Comparison of ENCODE assay signal across 8 cellular contexts in the genomic region with DNA sequence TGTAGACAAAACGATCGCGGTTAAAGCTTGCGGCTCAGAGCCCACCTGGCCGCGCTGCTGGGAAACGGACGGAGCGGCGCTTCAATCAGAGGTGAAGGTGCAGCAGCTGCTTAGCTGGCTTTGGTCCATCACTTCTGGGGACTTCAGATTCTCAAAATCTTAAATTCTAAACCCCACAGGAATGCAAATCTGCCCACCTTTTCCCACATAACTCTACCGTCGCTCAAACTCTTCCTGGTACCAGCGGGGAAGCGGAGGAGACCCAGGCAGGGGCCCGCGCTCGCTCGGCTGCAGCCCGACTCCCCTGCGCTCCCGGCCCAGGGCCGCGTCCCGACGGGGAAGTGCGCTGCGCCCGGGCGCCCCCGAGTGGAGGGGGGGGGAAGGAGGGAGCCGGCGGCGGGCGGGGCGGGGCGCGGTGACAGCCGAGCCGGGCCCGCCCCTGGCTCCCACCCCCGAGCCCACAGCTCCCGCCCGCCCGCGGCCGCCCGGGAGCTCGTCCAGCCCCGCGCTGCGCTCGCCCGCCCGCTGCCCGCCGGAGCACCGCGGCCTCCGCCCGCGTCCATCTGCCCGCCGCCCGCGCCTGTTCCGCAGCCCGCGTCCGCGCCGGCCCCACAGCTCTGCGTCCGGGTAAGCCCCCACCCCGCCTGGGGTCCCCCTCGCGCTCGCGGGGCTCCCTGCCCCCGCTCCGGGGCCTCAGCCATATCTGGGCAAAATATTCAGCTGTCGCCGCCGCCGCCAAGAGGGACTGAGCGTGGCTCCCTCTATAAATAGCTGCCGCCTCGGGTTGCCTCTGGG. TPM values are rescaled to one million over a fixed set of nuclear protein-coding genes. Genes with fewer than 3 reads are reported as not detected.
DNase-seq lines count a peak whose midpoint lies in the region; ATAC-seq and TF ChIP-seq lines count a peak whose summit lies in the region.

A gene (plus strand): TSS at position 490 of the 795 bp plus-strand sequence. CDS start 22,523 bp downstream, outside the sequence.

- H2AK5ac ChIP-seq in trophoblast cell (ENCODE audit: low read length), result no peak within 1 kb of the TSS

- H4K12ac ChIP-seq in trophoblast cell (ENCODE audit: low read depth, low read length), result no peak within 1 kb of the TSS

- no peak within 1 kb of the TSS for H3K4ac ChIP-seq in trophoblast cell (ENCODE audit: low read depth, low read length)

- POLR2A ChIA-PET in Panc1 (lab: Charles Lee), result no interaction called here

- no peak within 1 kb of the TSS for H2BK12ac ChIP-seq in trophoblast cell (ENCODE audit: low read length)

- no peaks in the 10 kb centered on the region for H3K79me1 ChIP-seq in trophoblast cell (ENCODE audit: low read length)

- DNase-seq in COR-L47 (lab: John Stamatoyannopoulos, UW), result peak; percentile 62
- no peak for DNase-seq in Panc1 (ENCODE audit: low read depth, low spot score)
- DNase-seq in heart right ventricle, result peak; percentile 71 to 88
- DNase-seq in trophoblast cell, result peak in 1 of 2 donors; percentile 43
- DNase-seq in cerebellar nuclear complex (lab: John Stamatoyannopoulos, UW), result no peak

- H3K9me3 Mint-ChIP-seq in activated naive CD8-positive, alpha-beta T cell (ENCODE audit: low read depth), result no peaks in the 10 kb centered on the region

- no peaks in the 10 kb centered on the region for H3K9me3 ChIP-seq in Panc1 (ENCODE audit: control insufficient read depth, insufficient read depth, low read depth, low read length)
- H3K9me3 ChIP-seq in heart right ventricle, result no peaks in the 10 kb centered on the region
- peaks cover 7% of the 10 kb centered on the region for H3K9me3 ChIP-seq in trophoblast cell (ENCODE audit: insufficient read depth, low read depth, low read length)

- H3K36me3 ChIP-seq in Panc1 (ENCODE audit: control insufficient read depth, insufficient read depth, low read length) (peaks cover 3% of the 10 kb centered on the region; the same call in 1 of the 2 replicates), heart right ventricle (peaks cover 0 to 8% (median 5%) of the 10 kb centered on the region in 9 donors), trophoblast cell (ENCODE audit: control insufficient read depth in 1 of 2, insufficient read depth in 2 of 2, low read length in 2 of 2) (no peaks in the 10 kb centered on the region)

- peaks cover 5% of the 10 kb centered on the region for H3K27me3 ChIP-seq in Panc1 (ENCODE audit: control insufficient read depth, insufficient read depth, low read length)
- H3K27me3 ChIP-seq in heart right ventricle, result peaks cover 0 to 61% (median 8%) of the 10 kb centered on the region in 7 donors
- H3K27me3 ChIP-seq in trophoblast cell (ENCODE audit: insufficient read depth, low read length), result peaks cover 31% of the 10 kb centered on the region

- H3K4me1 ChIP-seq in Panc1 (ENCODE audit: control insufficient read depth, insufficient read depth, low read length), result no peaks in the 10 kb centered on the region
- H3K4me1 ChIP-seq in heart right ventricle, result peaks cover 9 to 58% (median 38%) of the 10 kb centered on the region in 9 donors
- peaks cover 0 to 9% of the 10 kb centered on the region in 2 experiments for H3K4me1 ChIP-seq in trophoblast cell (ENCODE audit: control insufficient read depth in 1 of 2, insufficient read depth in 2 of 2, low read length in 2 of 2)

- H3K79me2 ChIP-seq in trophoblast cell (ENCODE audit: control insufficient read depth, insufficient read depth, low read length, poor library complexity), result no peaks in the 10 kb centered on the region

- intact Hi-C loops in Panc1 (cut with micrococcal nuclease; ENCODE audit: unreplicated experiment), result no loop called here
- intact Hi-C loops in heart right ventricle (cut with DNase I), result loop anchor here in 6 of 10 donors (1.0 to 10.0 kb wide), 4 partner anchors 56 to 97 kb away; no protein-coding TSS in a partner anchor

- peak within 1 kb of the TSS; percentile 84 for H3K4me3 Mint-ChIP-seq in activated naive CD8-positive, alpha-beta T cell

- peak; percentile 70 for TF ChIP-seq CTCF in Panc1 (IDR thresholded peaks at IDR 0.05)
- TF ChIP-seq CTCF in heart right ventricle (IDR thresholded peaks at IDR 0.05), result peak in 4 of 9 donors; percentile 7 to 44 (median 37)

- no peak within 1 kb of the TSS for H4K8ac ChIP-seq in trophoblast cell (ENCODE audit: low read depth, low read length)

- no peak within 1 kb of the TSS for H3K23ac ChIP-seq in trophoblast cell (ENCODE audit: low read length)

- H2BK5ac ChIP-seq in trophoblast cell (ENCODE audit: low read depth, low read length, poor library complexity), result no peak within 1 kb of the TSS

- in situ Hi-C loops in Panc1 (cut with HindIII; ENCODE audit: low pct_unique_long_range_greater_than_20kb, low sequenced_read_pairs), result no loop called here

- H3K4me3 ChIP-seq in Panc1 (ENCODE audit: low read depth in 2 of 2, low read length in 2 of 2) (peak within 1 kb of the TSS; percentile 46 to 57), heart right ventricle (peak within 1 kb of the TSS; percentile 62 to 99 (median 84)), trophoblast cell (ENCODE audit: low read depth, low read length) (peak within 1 kb of the TSS; percentile 70)

- H3K27ac ChIP-seq in Panc1 (ENCODE audit: low read length), result no peak within 1 kb of the TSS
- H3K27ac ChIP-seq in heart right ventricle, result peak within 1 kb of the TSS; percentile 83 to 98 (median 93)
- H3K27ac ChIP-seq in trophoblast cell (ENCODE audit: low read depth, low read length), result no peak within 1 kb of the TSS

- H3K4me1 Mint-ChIP-seq in activated naive CD8-positive, alpha-beta T cell (ENCODE audit: low read depth), result peaks cover 11% of the 10 kb centered on the region

- H3K4me2 ChIP-seq in trophoblast cell (ENCODE audit: low read length), result peak within 1 kb of the TSS; percentile 98

- peak within 1 kb of the TSS; percentile 11 for H3K27ac Mint-ChIP-seq in activated naive CD8-positive, alpha-beta T cell

- H3K14ac ChIP-seq in trophoblast cell (ENCODE audit: low read length), result no peak within 1 kb of the TSS

- H4K91ac ChIP-seq in trophoblast cell (ENCODE audit: low read depth, low read length), result no peak within 1 kb of the TSS

- no peak within 1 kb of the TSS for H2AFZ ChIP-seq in trophoblast cell (ENCODE audit: insufficient read depth, low read length, poor library complexity)

- ATAC-seq in GM19452 (IDR thresholded peaks at IDR 0.05; ENCODE audit: unreplicated experiment), result peak; percentile 55
- peak; percentile 50 for ATAC-seq in HG03571 (IDR thresholded peaks at IDR 0.05; ENCODE audit: unreplicated experiment)
- peak; percentile 93 for ATAC-seq in Panc1
- peak; percentile 59 to 90 (median 70) for ATAC-seq in heart right ventricle

- no peak within 1 kb of the TSS for H3K9ac ChIP-seq in trophoblast cell (ENCODE audit: low read length)

- WGBS in heart right ventricle, 2 donors, result 1% methylated on average over 50 to 80 of the region's 87 CpGs
- no CpG with 5 or more reads among the region's 87 CpGs for WGBS in trophoblast cell (ENCODE audit: extremely low coverage, insufficient coverage, insufficient read length)

- CTCF ChIA-PET in Panc1 (lab: Charles Lee), result no interaction called here

- BruUV-seq in Panc1 (replicated peaks; lab: Mats Ljungman, UMichigan), result no TSS peak

- H3K27me3 Mint-ChIP-seq in activated naive CD8-positive, alpha-beta T cell, result peaks cover 42% of the 10 kb centered on the region

- H2BK120ac ChIP-seq in trophoblast cell (ENCODE audit: insufficient read depth, low read length, poor library complexity), result no peak within 1 kb of the TSS

- H3K36me3 Mint-ChIP-seq in activated naive CD8-positive, alpha-beta T cell, result peaks cover 8% of the 10 kb centered on the region

- H3K18ac ChIP-seq in trophoblast cell (ENCODE audit: low read length), result no peak within 1 kb of the TSS

RNA-seq across cellular contexts. Expression of the gene that starts here (rescaled TPM):
- total RNA-seq in Panc1 (2021; ENCODE audit: unreplicated experiment) (1.4 TPM), heart right ventricle (100 to 1,000 TPM; 164 to 203 (median 181) TPM)
- polyA plus RNA-seq in Panc1 (2012; ENCODE audit: insufficient read length), result 1.7 TPM
- polyA plus RNA-seq in heart right ventricle, result 10 to 100 TPM; 83.7 to 89.1 TPM
- 2.1 and 2.2 TPM in 2 replicates for polyA plus RNA-seq in trophoblast cell (2013)

Comparison
In these comparisons a context has a peak if more than half of its experiments do, and no peak if none do; other contexts are left out.
1. RNA of the gene that starts here (total RNA-seq): 164 to 203 TPM in heart right ventricle; 1.4 TPM in Panc1 (single experiment); every median in the first group is over 10 times any median in the second.
2. DNase-seq: peak in COR-L47 (single experiment) and heart right ventricle (2 of 2); none in Panc1 (single experiment) and cerebellar nuclear complex (0 of 2).
3. H3K27ac ChIP-seq: peak in heart right ventricle (10 of 10); none in Panc1 (single experiment) and trophoblast cell (single experiment).
4. Peak in every context shown above with its lines, with median percentiles within 50 percentile points of each other: ATAC-seq and H3K4me3 ChIP-seq.